Comparison of ENCODE assay signal across 8 cellular contexts in the genomic region with DNA sequence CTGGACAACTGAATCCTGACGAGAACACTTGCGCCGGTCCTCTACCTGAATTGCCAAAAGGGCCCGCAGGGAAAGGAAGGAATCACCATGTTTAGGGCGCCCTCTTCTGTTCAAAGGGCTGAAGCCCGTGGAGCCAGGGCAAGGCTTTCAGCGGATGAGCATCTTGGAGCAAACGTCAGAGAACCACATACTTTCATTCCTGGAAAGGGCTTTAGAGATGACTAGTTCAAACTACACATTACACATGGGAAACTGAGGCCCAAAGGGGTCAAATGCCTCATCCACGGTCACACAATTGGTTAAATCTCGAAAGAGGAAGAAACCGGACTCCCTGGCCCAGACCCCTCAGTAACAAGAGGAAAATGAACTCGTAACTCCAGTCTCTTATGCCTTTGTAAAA. TPM values are rescaled to one million over a fixed set of nuclear protein-coding genes. Genes with fewer than 3 reads are reported as not detected.
A peak's percentile ranks its signal among the peaks of the same experiment; 100 is the strongest.
DNase-seq lines count a peak whose midpoint lies in the region; ATAC-seq, FAIRE-seq and TF ChIP-seq lines count a peak whose summit lies in the region.

No MANE protein-coding gene starts in this region.

- intact Hi-C loops in aorta (cut with DNase I), result no loop called here

- no peaks in the 10 kb centered on the region for H3K36me3 Mint-ChIP-seq in osteocyte (ENCODE audit: unreplicated experiment)

- H3K4me1 Mint-ChIP-seq in osteocyte (ENCODE audit: unreplicated experiment), result peaks cover 12% of the 10 kb centered on the region

- H3K4me1 ChIP-seq in foreskin keratinocyte (no peaks in the 10 kb centered on the region), aorta (ENCODE audit: control insufficient read depth in 1 of 2, insufficient read depth in 2 of 2, low read length in 2 of 2) (no peaks in the 10 kb centered on the region)

- H3K27ac ChIP-seq in 22Rv1 (no peak overlapping the region), foreskin keratinocyte (no peak overlapping the region), aorta (ENCODE audit: low read depth in 1 of 2, low read length in 2 of 2) (no peak overlapping the region)

- peak; percentile 63 to 82 for DNase-seq in Kasumi-1 (lab: John Stamatoyannopoulos, UW)
- DNase-seq in RCC 7860 (ENCODE audit: low spot score), result peak; percentile 48
- peak; percentile 11 to 16 for DNase-seq in activated T-helper 1 cell treated with anti-CD3 and anti-CD28 coated beads, Interleukin-2, amount 50 U/mL, for 16 hours (ENCODE audit: low read depth in 1 of 2, low spot score in 1 of 2)
- peak in 1 of 2 donors; percentile 66 for DNase-seq in foreskin keratinocyte
- peak; percentile 88 for DNase-seq in osteocyte (ENCODE audit: extremely low spot score, unreplicated experiment)
- DNase-seq in aorta, result peak in 1 of 2 donors; percentile 62

- FAIRE-seq in RCC 7860 (lab: Jason Lieb, UNC), result no peak

- TF ChIP-seq CTCF in 22Rv1 (IDR thresholded peaks at IDR 0.05) (peak; percentile 89), GM12874 (IDR thresholded peaks at IDR 0.05; ENCODE audit: insufficient read depth, low read depth, low read length) (peak; percentile 81), foreskin keratinocyte (conservative IDR thresholded peaks at IDR 0.05) (peak; percentile 96), osteocyte (IDR thresholded peaks at IDR 0.05) (peak; percentile 89)

- H3K9me3 Mint-ChIP-seq in osteocyte (ENCODE audit: unreplicated experiment), result no peaks in the 10 kb centered on the region

- no peaks in the 10 kb centered on the region for H3K36me3 ChIP-seq in aorta (ENCODE audit: control insufficient read depth in 1 of 2, insufficient read depth in 2 of 2, low read length in 1 of 2)

- ATAC-seq in foreskin keratinocyte, result peak; percentile 87
- ATAC-seq in aorta (ENCODE audit: low FRiP score), result peak; percentile 80

- no peaks in the 10 kb centered on the region for H3K9me3 ChIP-seq in aorta (ENCODE audit: control insufficient read depth, low read length)

- H3K27me3 ChIP-seq in foreskin keratinocyte, result no peaks in the 10 kb centered on the region
- H3K27me3 ChIP-seq in aorta (ENCODE audit: control insufficient read depth in 1 of 2, insufficient read depth in 2 of 2, low read length in 1 of 2), result peaks cover 0 to 2% of the 10 kb centered on the region in 2 donors

- 13% methylated on average over 12 of the region's 12 CpGs for WGBS in aorta, 2 donors

- H3K27ac Mint-ChIP-seq in osteocyte (ENCODE audit: unreplicated experiment), result no peak overlapping the region

- H3K4me3 ChIP-seq in aorta (ENCODE audit: low read length in 2 of 2), result no peak overlapping the region

- H3K4me3 Mint-ChIP-seq in osteocyte (ENCODE audit: unreplicated experiment), result no peak overlapping the region

- peaks cover 55% of the 10 kb centered on the region for H3K27me3 Mint-ChIP-seq in osteocyte (ENCODE audit: unreplicated experiment)

RNA-seq across cellular contexts. Expression of a gene that starts 11.5 kb away (rescaled TPM):
- 17.1 and 18.4 TPM in 2 replicates for total RNA-seq in foreskin keratinocyte
- 12.0 and 12.3 TPM in 2 replicates for polyA plus RNA-seq in foreskin keratinocyte
- 14.0 and 15.6 TPM in 2 replicates for total RNA-seq in osteocyte
- total RNA-seq in aorta, result 10 to 100 TPM; 11.9 to 19.0 TPM
- polyA plus RNA-seq in aorta, result 10 to 100 TPM; 12.8 to 31.4 TPM
